In genomic region chr12:98808243-98808895, GRCh38 we compare ENCODE assay signal across 2 cellular contexts.
TF ChIP-seq lines count a peak whose summit lies in the region.

No MANE protein-coding gene starts in this region.

TF ChIP-seq in HepG2, 621 proteins besides CTCF, POLR2A, EP300 and RAD21:
- TF ChIP-seq KAT7 (CRISPR knock-in tag; IDR thresholded peaks at IDR 0.05; ENCODE audit: borderline replicate concordance) (no peak), ZNF354B (CRISPR knock-in tag; IDR thresholded peaks at IDR 0.05) (no peak), ZNF550 (CRISPR knock-in tag; IDR thresholded peaks at IDR 0.05; ENCODE audit: borderline replicate concordance) (no peak)

TF ChIP-seq in endothelial cell of umbilical vein, 7 proteins besides CTCF, POLR2A, EP300 and RAD21:
- TF ChIP-seq EZH2 (IDR thresholded peaks at IDR 0.05; ENCODE audit: borderline replicate concordance, low read depth, low read length, severe bottlenecking), result no peak
- TF ChIP-seq POLR2AphosphoS5 (IDR thresholded peaks at IDR 0.05; ENCODE audit: insufficient read depth, low read depth, low read length), result no peak
- peak; percentile 37 for TF ChIP-seq FOS (IDR thresholded peaks at IDR 0.05; ENCODE audit: borderline replicate concordance, insufficient read depth, low read length)
- no peak for TF ChIP-seq MYC (IDR thresholded peaks at IDR 0.05; ENCODE audit: low read depth, low read length)
- peak; percentile 39 for TF ChIP-seq GATA2 (IDR thresholded peaks at IDR 0.05; ENCODE audit: insufficient read depth, insufficient read length, low read depth, low read length)
- TF ChIP-seq MAX (IDR thresholded peaks at IDR 0.05; ENCODE audit: insufficient read depth, insufficient read length), result no peak
- no peak for TF ChIP-seq JUN (IDR thresholded peaks at IDR 0.05; ENCODE audit: borderline replicate concordance, insufficient read depth, insufficient read length, low read depth)
